ENCODE assay signal across 16 cellular contexts in genomic region chr20:62220666-62221568, GRCh38. TPM values are rescaled to one million over a fixed set of nuclear protein-coding genes. Genes with fewer than 3 reads are reported as not detected.
DNase-seq lines count a peak whose midpoint lies in the region; ATAC-seq, FAIRE-seq and TF ChIP-seq lines count a peak whose summit lies in the region.
"Had no signal": no experiment of that assay in that cellular context is flagged by ENCODE, and none has a peak within 500 bp of the region (broad histone marks: within the 10 kb centered on the region; RNA-seq: fewer than 3 reads in every experiment).

No MANE protein-coding gene starts in this region.

- peaks cover 14% of the 10 kb centered on the region for H4K20me1 ChIP-seq in K562 (replicated peaks; ENCODE audit: control insufficient read depth, insufficient read depth, low read length)

- POLR2A ChIA-PET in HEK293 (lab: Yijun Ruan, JAX) (interaction anchor here (0.6 kb wide), 1 partner anchor 508 kb away, joined by 4 read pairs; no protein-coding TSS in a partner anchor), K562 (lab: Yijun Ruan, JAX) (interaction anchor here (1.0 kb wide), 1 partner anchor 13 kb away, joined by 3 read pairs; no protein-coding TSS in a partner anchor)

- no peak for FAIRE-seq in K562 (lab: Jason Lieb, UNC)
- FAIRE-seq: A204.1, endometrium, GM18507 had no signal

- TF ChIP-seq POLR2A in K562 (conservative IDR thresholded peaks at IDR 0.05) = no peak

- H3K9me1 ChIP-seq in K562 (ENCODE audit: control insufficient read depth, insufficient read depth, low read length) = no peaks in the 10 kb centered on the region

- ATAC-seq in K562 (no peak), mucosa of descending colon (peak; percentile 5), HG03280 (IDR thresholded peaks at IDR 0.05; ENCODE audit: unreplicated experiment) (no peak)

- no peaks in the 10 kb centered on the region for H3K9me3 ChIP-seq in HEK293 (ENCODE audit: control insufficient read depth, insufficient read depth, low read depth, low read length)
- no peaks in the 10 kb centered on the region for H3K9me3 ChIP-seq in K562 (replicated peaks; ENCODE audit: control insufficient read depth, insufficient read depth, low read depth, low read length)
- no peaks in the 10 kb centered on the region for H3K9me3 ChIP-seq in mucosa of descending colon
- H3K9me3 ChIP-seq: transverse colon had no signal

- in situ Hi-C loops in K562 (cut with MboI) = no loop called here

- no peak for TF ChIP-seq EP300 in K562 (IDR thresholded peaks at IDR 0.05; ENCODE audit: low read length)

- H3K36me3 ChIP-seq in HEK293 (ENCODE audit: control insufficient read depth in 2 of 2, insufficient read depth in 1 of 2, low read length in 2 of 2) (no peaks in the 10 kb centered on the region), K562 (ENCODE audit: control insufficient read depth, insufficient read depth, low read length) (no peaks in the 10 kb centered on the region), mucosa of descending colon (ENCODE audit: low read depth) (no peaks in the 10 kb centered on the region)
- H3K36me3 ChIP-seq: transverse colon had no signal

- H3K4me1 ChIP-seq in HEK293 (ENCODE audit: control insufficient read depth, insufficient read depth, low read length) (peaks cover 2% of the 10 kb centered on the region; the same call in 1 of the 2 replicates), K562 (replicated peaks in 1 of 2; ENCODE audit: control insufficient read depth in 2 of 2, insufficient read depth in 2 of 2, low read length in 2 of 2) (peaks cover 0 to 62% of the 10 kb centered on the region in 2 experiments; a peak in 2 of 5 replicates), mucosa of descending colon (ENCODE audit: low read depth) (peaks cover 5% of the 10 kb centered on the region)

- H3K4me3 ChIP-seq in HEK293 (ENCODE audit: low read depth, low read length) (no peak overlapping the region), K562 (no peak overlapping the region), mucosa of descending colon (no peak overlapping the region)
- H3K4me3 ChIP-seq: PC-9 had no signal

- H3K79me2 ChIP-seq in K562 (ENCODE audit: control insufficient read depth, insufficient read depth, low read length) = no peaks in the 10 kb centered on the region

- BruUV-seq in K562 (replicated peaks; lab: Mats Ljungman, UMichigan) = no TSS peak

- no peak for TF ChIP-seq RAD21 in K562 (CRISPR knock-in tag; conservative IDR thresholded peaks at IDR 0.05 in 1 of 2, IDR thresholded peaks at IDR 0.05 in 1 of 2)

- peaks cover 50 to 82% of the 10 kb centered on the region in 2 experiments; a peak in 4 of 5 replicates for H3K27me3 ChIP-seq in K562 (ENCODE audit: control insufficient read depth in 2 of 2, insufficient read depth in 2 of 2, low read length in 2 of 2)

- intact Hi-C loops in K562 (cut with micrococcal nuclease) = no loop called here
- intact Hi-C loops in mucosa of descending colon (cut with DNase I, micrococcal nuclease) = no loop called here

- no peak overlapping the region for H2AFZ ChIP-seq in K562 (ENCODE audit: low read depth, low read length)
- H2AFZ ChIP-seq: PC-9 had no signal

- DNase-seq in NCI-H1417 (lab: John Stamatoyannopoulos, UW) (peak in 2 of 3 experiments; percentile 75 to 76), NCI-H1417 treated with DMSO at 0.1 percent for 48 hours (lab: John Stamatoyannopoulos, UW) (no peak), K562 (ENCODE audit: extremely low read depth in 1 of 4, low spot score in 3 of 4) (no peak), mucosa of descending colon (no peak), HCEC 1CT (no peak), NCI-H1092 (lab: John Stamatoyannopoulos, UW) (no peak)
- DNase-seq: aorta had no signal

- CTCF ChIA-PET in HEK293 (lab: Yijun Ruan, JAX) = no interaction called here
- CTCF ChIA-PET in K562 (lab: Yijun Ruan, JAX; ENCODE audit: low intra/inter-chr PET ratio) = no interaction called here

- 10% methylated on average over 22 of the region's 46 CpGs for WGBS in K562 (ENCODE audit: insufficient coverage, low coverage, missing lambda C conversion rate)

- TF ChIP-seq CTCF in HEK293 (tag by site-specific recombination; IDR thresholded peaks at IDR 0.05) (no peak), K562 (IDR thresholded peaks at IDR 0.05 in 2 of 3, conservative IDR thresholded peaks at IDR 0.05 in 1 of 3; ENCODE audit: insufficient read depth in 2 of 3, low read depth in 1 of 3, low read length in 3 of 3) (no peak), mucosa of descending colon (IDR thresholded peaks at IDR 0.05) (no peak)

- H3K9ac ChIP-seq in K562 (ENCODE audit: insufficient read depth in 1 of 2, low read depth in 2 of 2, low read length in 2 of 2) = no peak overlapping the region

- H3K4me2 ChIP-seq in K562 (ENCODE audit: insufficient read depth, low read length) = no peak overlapping the region
- H3K4me2 ChIP-seq: PC-9 had no signal

- H3K27ac ChIP-seq in HEK293 (ENCODE audit: extremely low read depth, low read depth, low read length) (no peak overlapping the region), K562 (ENCODE audit: extremely low read depth, low read depth, low read length) (no peak overlapping the region)
- H3K27ac ChIP-seq: HL-60, PC-9, transverse colon had no signal

TF ChIP-seq in K562, 482 proteins besides CTCF, POLR2A, EP300 and RAD21:
- TF ChIP-seq KDM2B (CRISPR knock-in tag; IDR thresholded peaks at IDR 0.05) = no peak
- TF ChIP-seq EHMT2 (IDR thresholded peaks at IDR 0.05) = 0 out of 2 replicates have a peak, but pooled peaks have one; percentile 0

RNA-seq across cellular contexts. Expression of gene HRH3, which starts 0.8 kb away (rescaled TPM):
- total RNA-seq in K562 (2011; cell fraction: chromatin; rRNA removed; ENCODE audit: low replicate concordance) = not detected in 2 replicates
- total RNA-seq in K562 (2011; cell fraction: nucleolus; rRNA removed) = not detected in 2 replicates
- total RNA-seq in K562 (2011; cell fraction: nucleoplasm; rRNA removed) = not detected in 2 replicates
- total RNA-seq in K562 (2014; rRNA removed) = not detected in 2 replicates
- total RNA-seq in K562 (2014; rRNA removed; fragmentation: Illumina TruSeq; extraction: Trizol) = not detected in 2 replicates
- not detected in 2 replicates for total RNA-seq in K562 (2015; rRNA removed; fragmentation: Illumina TruSeq; extraction: Trizol)
- not detected in 2 replicates for total RNA-seq in K562 (2021)
- not detected in 2 replicates for polyA plus RNA-seq in K562 (2011; rRNA removed)
- polyA plus RNA-seq in K562 (2011; cell fraction: cytosol; rRNA removed) = not detected in 2 replicates
- not detected in 2 replicates for polyA plus RNA-seq in K562 (2011; cell fraction: nucleus; rRNA removed)
- not detected in 2 replicates for polyA plus RNA-seq in K562 (2012)
- not detected in 2 replicates for polyA plus RNA-seq in K562 (2014; fragmentation: Illumina TruSeq; extraction: Trizol)
- polyA plus RNA-seq in K562 (2014; fragmentation: Nextera tagmentation; extraction: Ambion mirVana) = not detected
- not detected in 2 replicates for polyA plus RNA-seq in K562 (2014; rRNA removed)
- not detected in 2 replicates for polyA minus RNA-seq in K562 (2011; rRNA and poly(A)+ RNA removed)
- not detected in 2 replicates for polyA minus RNA-seq in K562 (2011; cell fraction: cytosol; rRNA and poly(A)+ RNA removed)
- not detected in 2 replicates for polyA minus RNA-seq in K562 (2011; cell fraction: nucleus; rRNA and poly(A)+ RNA removed)
- under 1 TPM in 1 of 3 donors, not detected in 2; 0.09 TPM for total RNA-seq in mucosa of descending colon
- total RNA-seq: aorta, Daoy, PC-9, transverse colon had no signal
- polyA plus RNA-seq: aorta had no signal

RNA-seq across cellular contexts. Expression of gene OSBPL2, which starts 17.4 kb away (rescaled TPM):
- total RNA-seq in K562 (2011; cell fraction: chromatin; rRNA removed; ENCODE audit: low replicate concordance) = 144 and 173 TPM in 2 replicates
- 69.5 and 70.9 TPM in 2 replicates for total RNA-seq in K562 (2011; cell fraction: nucleolus; rRNA removed)
- total RNA-seq in K562 (2011; cell fraction: nucleoplasm; rRNA removed) = 130 and 148 TPM in 2 replicates
- 14.4 and 18.2 TPM in 2 replicates for total RNA-seq in K562 (2014; rRNA removed)
- total RNA-seq in K562 (2014; rRNA removed; fragmentation: Illumina TruSeq; extraction: Trizol) = 14.0 and 16.1 TPM in 2 replicates
- 13.0 and 14.1 TPM in 2 replicates for total RNA-seq in K562 (2015; rRNA removed; fragmentation: Illumina TruSeq; extraction: Trizol)
- total RNA-seq in K562 (2021) = 23.0 and 25.6 TPM in 2 replicates
- 11.2 and 18.0 TPM in 2 replicates for polyA plus RNA-seq in K562 (2011; rRNA removed)
- polyA plus RNA-seq in K562 (2011; cell fraction: cytosol; rRNA removed) = 7.4 and 12.4 TPM in 2 replicates
- 75.1 and 90.2 TPM in 2 replicates for polyA plus RNA-seq in K562 (2011; cell fraction: nucleus; rRNA removed)
- polyA plus RNA-seq in K562 (2012) = 15.0 and 24.7 TPM in 2 replicates
- 19.9 and 21.1 TPM in 2 replicates for polyA plus RNA-seq in K562 (2014; fragmentation: Illumina TruSeq; extraction: Trizol)
- polyA plus RNA-seq in K562 (2014; fragmentation: Nextera tagmentation; extraction: Ambion mirVana) = 1 to 10 TPM; 2.5 to 3.5 TPM
- polyA plus RNA-seq in K562 (2014; rRNA removed) = 15.2 and 16.9 TPM in 2 replicates
- polyA minus RNA-seq in K562 (2011; rRNA and poly(A)+ RNA removed) = 73.7 and 99.1 TPM in 2 replicates
- 7.7 and 10.5 TPM in 2 replicates for polyA minus RNA-seq in K562 (2011; cell fraction: cytosol; rRNA and poly(A)+ RNA removed)
- 19.9 and 34.7 TPM in 2 replicates for polyA minus RNA-seq in K562 (2011; cell fraction: nucleus; rRNA and poly(A)+ RNA removed)
- 100 to 1,000 TPM in 1 of 3 donors, 10 to 100 TPM in 2; 87.0 to 111 (median 91.6) TPM for total RNA-seq in mucosa of descending colon

RNA-seq across cellular contexts. Expression of gene MTG2, which starts 38.1 kb away (rescaled TPM):
- 78.3 and 113 TPM in 2 replicates for total RNA-seq in K562 (2011; cell fraction: chromatin; rRNA removed; ENCODE audit: low replicate concordance)
- 67.9 and 70.7 TPM in 2 replicates for total RNA-seq in K562 (2011; cell fraction: nucleolus; rRNA removed)
- total RNA-seq in K562 (2011; cell fraction: nucleoplasm; rRNA removed) = 77.2 and 104 TPM in 2 replicates
- total RNA-seq in K562 (2014; rRNA removed) (44.6 and 63.8 TPM in 2 replicates), K562 (2014; rRNA removed; fragmentation: Illumina TruSeq; extraction: Trizol) (21.5 and 21.7 TPM in 2 replicates), K562 (2015; rRNA removed; fragmentation: Illumina TruSeq; extraction: Trizol) (39.6 and 44.5 TPM in 2 replicates), K562 (2021) (65.1 and 67.5 TPM in 2 replicates), mucosa of descending colon (10 to 100 TPM; 28.8 to 34.9 (median 32.6) TPM)
- polyA plus RNA-seq in K562 (2011; rRNA removed) (32.3 and 33.1 TPM in 2 replicates), K562 (2014; fragmentation: Illumina TruSeq; extraction: Trizol) (53.9 and 66.5 TPM in 2 replicates), K562 (2014; fragmentation: Nextera tagmentation; extraction: Ambion mirVana) (1 to 10 TPM; 8.7 to 9.3 TPM), K562 (2014; rRNA removed) (58.9 and 67.2 TPM in 2 replicates)
- 43.6 and 66.7 TPM in 2 replicates for polyA plus RNA-seq in K562 (2011; cell fraction: cytosol; rRNA removed)
- polyA plus RNA-seq in K562 (2011; cell fraction: nucleus; rRNA removed) = 27.6 and 41.4 TPM in 2 replicates
- polyA plus RNA-seq in K562 (2012) = 35.8 and 52.8 TPM in 2 replicates
- polyA minus RNA-seq in K562 (2011; rRNA and poly(A)+ RNA removed) = 20.0 and 26.4 TPM in 2 replicates
- 21.5 and 30.5 TPM in 2 replicates for polyA minus RNA-seq in K562 (2011; cell fraction: cytosol; rRNA and poly(A)+ RNA removed)
- polyA minus RNA-seq in K562 (2011; cell fraction: nucleus; rRNA and poly(A)+ RNA removed) = 14.5 and 18.4 TPM in 2 replicates

Comparison
In these comparisons a context has a peak if more than half of its experiments do, and no peak if none do; other contexts are left out.
1. DNase-seq: peak in NCI-H1417 (2 of 3); none in NCI-H1417 treated with DMSO at 0.1 percent for 48 hours (single experiment), K562 (0 of 4), mucosa of descending colon (0 of 3), HCEC 1CT (single experiment) and NCI-H1092 (single experiment).